Comparison of ENCODE assay signal across 8 cellular contexts in genomic region chr5:141691867-141692532, GRCh38. TPM values are rescaled to one million over a fixed set of nuclear protein-coding genes. Genes with fewer than 3 reads are reported as not detected.
DNase-seq lines count a peak whose midpoint lies in the region; ATAC-seq and TF ChIP-seq lines count a peak whose summit lies in the region.

No MANE protein-coding gene starts in this region.

- H3K36me3 ChIP-seq in liver (ENCODE audit: control insufficient read depth in 4 of 4, insufficient read depth in 3 of 4, low read depth in 1 of 4, low read length in 3 of 4): no peaks in the 10 kb centered on the region

- H3K27me3 Mint-ChIP-seq in dendritic cell treated with granulocyte-macrophage colony-stimulating factor and Interleukin-4, amounts not matched to agents 40 ng/mL and 50 ng/mL, for 4 days: peaks cover 36% of the 10 kb centered on the region

- intact Hi-C loops in dendritic cell treated with granulocyte-macrophage colony-stimulating factor and Interleukin-4, amounts not matched to agents 40 ng/mL and 50 ng/mL, for 4 days (cut with micrococcal nuclease): loop anchor here (2.0 to 10.0 kb wide), 4 partner anchors 123 to 453 kb away; partner anchors contain the start of gene PCDH1

- H3K4me1 ChIP-seq in liver (ENCODE audit: control insufficient read depth in 4 of 4, insufficient read depth in 4 of 4, low read length in 3 of 4): peaks cover 0 to 5% (median 4%) of the 10 kb centered on the region in 4 donors

- no peaks in the 10 kb centered on the region for H3K36me3 Mint-ChIP-seq in dendritic cell treated with granulocyte-macrophage colony-stimulating factor and Interleukin-4, amounts not matched to agents 40 ng/mL and 50 ng/mL, for 4 days (ENCODE audit: low read depth)

- peak overlapping the region; percentile 50 for H3K27ac Mint-ChIP-seq in dendritic cell treated with granulocyte-macrophage colony-stimulating factor and Interleukin-4, amounts not matched to agents 40 ng/mL and 50 ng/mL, for 4 days

- H3K9me3 Mint-ChIP-seq in dendritic cell treated with granulocyte-macrophage colony-stimulating factor and Interleukin-4, amounts not matched to agents 40 ng/mL and 50 ng/mL, for 4 days: no peaks in the 10 kb centered on the region

- no peaks in the 10 kb centered on the region for H3K27me3 ChIP-seq in liver (ENCODE audit: control insufficient read depth in 4 of 4, insufficient read depth in 4 of 4, low read length in 3 of 4)

- peak; percentile 72 for ATAC-seq in GM18870 (IDR thresholded peaks at IDR 0.05; ENCODE audit: unreplicated experiment)
- peak; percentile 78 for ATAC-seq in HG03135 (IDR thresholded peaks at IDR 0.05; ENCODE audit: unreplicated experiment)

- peak; percentile 93 for DNase-seq in AG20443 (ENCODE audit: low spot score)
- DNase-seq in NCI-H510A treated with DMSO at 0.1 percent for 48 hours (lab: John Stamatoyannopoulos, UW): peak; percentile 47
- DNase-seq in activated CD4-positive, alpha-beta T cell treated with anti-CD3 and anti-CD28 coated beads, Interleukin-2, amount 50 U/mL, for 24 hours (ENCODE audit: low read depth in 1 of 2, low spot score in 1 of 2): peak; percentile 83 to 84
- DNase-seq in stimulated activated CD4-positive, alpha-beta T cell treated with anti-CD3 and anti-CD28 coated beads, Interleukin-2, amount 100 ng/mL, for 48 hours: peak; percentile 94 to 97

- H3K4me1 Mint-ChIP-seq in dendritic cell treated with granulocyte-macrophage colony-stimulating factor and Interleukin-4, amounts not matched to agents 40 ng/mL and 50 ng/mL, for 4 days (ENCODE audit: low read depth): peaks cover 34% of the 10 kb centered on the region

- H3K4me3 ChIP-seq in liver (ENCODE audit: low read depth in 1 of 3, low read length in 3 of 3): peak overlapping the region; percentile 9 to 39 (median 30)

- peak; percentile 99 for TF ChIP-seq CTCF in liver (IDR thresholded peaks at IDR 0.05; ENCODE audit: low read depth, low read length, missing input control)

- 3% methylated on average over 30 of the region's 30 CpGs for WGBS in liver

- H3K4me3 Mint-ChIP-seq in dendritic cell treated with granulocyte-macrophage colony-stimulating factor and Interleukin-4, amounts not matched to agents 40 ng/mL and 50 ng/mL, for 4 days: peak overlapping the region; percentile 57

- peak; percentile 100 for TF ChIP-seq RAD21 in liver (IDR thresholded peaks at IDR 0.05)

- no peaks in the 10 kb centered on the region for H3K9me3 ChIP-seq in liver (ENCODE audit: control insufficient read depth in 4 of 4, low read length in 3 of 4)

- no peak overlapping the region for H3K27ac ChIP-seq in liver (ENCODE audit: low read depth in 1 of 2, low read length in 2 of 2)

- no peak overlapping the region for H3K9ac ChIP-seq in liver (ENCODE audit: low read depth in 1 of 2, low read length in 2 of 2)

TF ChIP-seq in liver, 16 proteins besides CTCF, POLR2A, EP300 and RAD21:
- TF ChIP-seq YY1 (IDR thresholded peaks at IDR 0.05): no peak
- TF ChIP-seq SP1 (IDR thresholded peaks at IDR 0.05): no peak
- TF ChIP-seq RXRA (IDR thresholded peaks at IDR 0.05): no peak
- peak; percentile 23 for TF ChIP-seq NR2F2 (IDR thresholded peaks at IDR 0.05)
- no peak for TF ChIP-seq MAX (IDR thresholded peaks at IDR 0.05)
- TF ChIP-seq HNF4A (conservative IDR thresholded peaks at IDR 0.05): no peak
TF ChIP-seq in liver: peak in this region for 1.

RNA-seq across cellular contexts. Expression of gene ARAP3, which starts 10.0 kb away (rescaled TPM):
- 1 to 10 TPM; 1.9 to 4.7 TPM for total RNA-seq in liver
- polyA plus RNA-seq in liver: 1 to 10 TPM; 1.6 to 2.3 TPM

RNA-seq across cellular contexts. Expression of gene FCHSD1, which starts 40.8 kb away (rescaled TPM):
- 1 to 10 TPM; 2.4 to 6.4 TPM for total RNA-seq in liver
- polyA plus RNA-seq in liver: 1 to 10 TPM; 1.3 to 2.1 TPM

RNA-seq across cellular contexts. Expression of gene RELL2, which starts 55.2 kb away (rescaled TPM):
- 1 to 10 TPM in 1 of 2 donors, under 1 TPM in 1; 0.47 to 1.3 TPM for total RNA-seq in liver
- polyA plus RNA-seq in liver: 1 to 10 TPM in 1 of 2 donors, under 1 TPM in 1; 0.61 to 1.2 TPM

RNA-seq across cellular contexts. Expression of gene HDAC3, which starts 55.4 kb away (rescaled TPM):
- 10 to 100 TPM; 42.3 to 45.3 TPM for total RNA-seq in liver
- 10 to 100 TPM; 20.1 to 28.0 TPM for polyA plus RNA-seq in liver
